ENCODE assay signal across 8 cellular contexts in genomic region chr17:8173056-8173870, GRCh38. TPM values are rescaled to one million over a fixed set of nuclear protein-coding genes. Genes with fewer than 3 reads are reported as not detected.
DNase-seq lines count a peak whose midpoint lies in the region; ATAC-seq and TF ChIP-seq lines count a peak whose summit lies in the region.

No MANE protein-coding gene starts in this region.

- TF ChIP-seq CTCF in 22Rv1 (IDR thresholded peaks at IDR 0.05) = no peak
- no peak for TF ChIP-seq CTCF in astrocyte of the cerebellum (IDR thresholded peaks at IDR 0.05; ENCODE audit: low read depth, low read length, missing control alignments)

- peak overlapping the region; percentile 33 for H3K4me3 ChIP-seq in astrocyte of the cerebellum (ENCODE audit: low read depth, low read length)
- H3K4me3 ChIP-seq in rectal smooth muscle tissue (ENCODE audit: low read length) = peak overlapping the region; percentile 60

- no peaks in the 10 kb centered on the region for H3K9me3 Mint-ChIP-seq in T-cell

- no peaks in the 10 kb centered on the region for H3K36me3 Mint-ChIP-seq in T-cell

- in situ Hi-C loops in astrocyte of the cerebellum (cut with HindIII; ENCODE audit: low sequenced_read_pairs) = no loop called here

- peak overlapping the region; percentile 60 for H3K9ac ChIP-seq in rectal smooth muscle tissue (ENCODE audit: low read length)

- H3K27ac ChIP-seq in 22Rv1 = peak overlapping the region; percentile 95
- H3K27ac ChIP-seq in rectal smooth muscle tissue (ENCODE audit: low read depth, low read length) = peak overlapping the region; percentile 95

- H3K27me3 ChIP-seq in rectal smooth muscle tissue (ENCODE audit: control insufficient read depth, insufficient read depth, low read length) = no peaks in the 10 kb centered on the region

- DNase-seq in NCI-H1694 (lab: John Stamatoyannopoulos, UW) (peak; percentile 98), T-cell (peak in 32 of 34 experiments; percentile 55 to 88 (median 77)), astrocyte of the cerebellum (ENCODE audit: low read depth) (peak; percentile 98), hepatic stellate cell (ENCODE audit: low spot score) (peak; percentile 84)

- TF ChIP-seq POLR2A in GM18505 (IDR thresholded peaks at IDR 0.05; ENCODE audit: borderline replicate concordance, extremely low read depth, insufficient read depth, insufficient read length) = peak; percentile 100

- peak overlapping the region; percentile 100 for H3K27ac Mint-ChIP-seq in T-cell

- peaks cover 46 to 56% (median 55%) of the 10 kb centered on the region in 3 donors for H3K4me1 Mint-ChIP-seq in T-cell

- ATAC-seq in GM18505 (IDR thresholded peaks at IDR 0.05; ENCODE audit: unreplicated experiment) = peak; percentile 61
- peak; percentile 66 for ATAC-seq in HG02943 (IDR thresholded peaks at IDR 0.05; ENCODE audit: low read depth, unreplicated experiment)
- ATAC-seq in T-cell (replicated peaks in 1 of 4) = peak; percentile 82 to 85 (median 82)

- CTCF ChIA-PET in T-cell (lab: Charles Lee) = interaction anchor here in 1 of 2 donors (0.6 to 1.3 kb wide), 10 partner anchors 12 to 210 kb away, joined by 3 to 10 read pairs (median 4); partner anchors contain the start of genes CTC1 and SLC25A35

- POLR2A ChIA-PET in T-cell (lab: Charles Lee) = interaction anchor here (0.5 to 1.4 kb wide), 24 partner anchors 9 to 122 kb away, joined by 3 to 20 read pairs (median 5); partner anchors contain the start of genes CTC1 (in 2 of the 2), BORCS6 (in 1 of the 2), PER1 (in 1 of the 2) and SLC25A35 (in 1 of the 2)

- H3K27me3 Mint-ChIP-seq in T-cell = no peaks in the 10 kb centered on the region

- H3K4me3 Mint-ChIP-seq in T-cell = peak overlapping the region; percentile 76 to 86 (median 81)

- no peaks in the 10 kb centered on the region for H3K36me3 ChIP-seq in rectal smooth muscle tissue (ENCODE audit: control insufficient read depth, insufficient read depth, low read length)

- H3K4me1 ChIP-seq in rectal smooth muscle tissue (ENCODE audit: control insufficient read depth, insufficient read depth, low read length) = peaks cover 16% of the 10 kb centered on the region

RNA-seq across cellular contexts. Expression of gene TMEM107, which starts 2.9 kb away (rescaled TPM):
- total RNA-seq in T-cell = 10 to 100 TPM; 23.4 to 28.9 (median 25.0) TPM

RNA-seq across cellular contexts. Expression of gene VAMP2, which starts 10.5 kb away (rescaled TPM):
- 100 to 1,000 TPM; 160 to 243 (median 186) TPM for total RNA-seq in T-cell

RNA-seq across cellular contexts. Expression of gene BORCS6, which starts 16.7 kb away (rescaled TPM):
- 10 to 100 TPM in 3 of 5 donors, 1 to 10 TPM in 2; 6.7 to 21.3 (median 17.2) TPM for total RNA-seq in T-cell

RNA-seq across cellular contexts. Expression of gene PER1, which starts 21.1 kb away (rescaled TPM):
- 1,000 to 10,000 TPM in 2 of 5 donors, 10 to 100 TPM in 3; 62.6 to 1,675 (median 82.4) TPM for total RNA-seq in T-cell

RNA-seq across cellular contexts. Expression of gene AURKB, which starts 37.1 kb away (rescaled TPM):
- total RNA-seq in T-cell = 1 to 10 TPM; 1.0 to 2.7 (median 1.7) TPM

Comparison
In these comparisons a context has a peak if more than half of its experiments do, and no peak if none do; other contexts are left out.
1. Peak in every context shown above with its lines: DNase-seq, ATAC-seq, H3K4me3 ChIP-seq and H3K27ac ChIP-seq.